Comparison of ENCODE assay signal across 8 cellular contexts in genomic region chr14:102524451-102525212, GRCh38. TPM values are rescaled to one million over a fixed set of nuclear protein-coding genes. Genes with fewer than 3 reads are reported as not detected.
DNase-seq lines count a peak whose midpoint lies in the region; ATAC-seq and TF ChIP-seq lines count a peak whose summit lies in the region.

No MANE protein-coding gene starts in this region.

- DNase-seq in EL: peak; percentile 99
- peak; percentile 99 for DNase-seq in GM23338 (ENCODE audit: low spot score)
- peak; percentile 98 for DNase-seq in LHCN-M2 (ENCODE audit: low read depth)
- DNase-seq in RPMI8226: peak; percentile 95
- peak; percentile 90 for DNase-seq in activated T-helper 9 cell treated with anti-CD3 and anti-CD28 coated beads, Interleukin-2, amount 50 U/mL, for 16 hours (ENCODE audit: low read depth)
- peak; percentile 99 for DNase-seq in fibroblast of the conjunctiva (ENCODE audit: low read depth)
- DNase-seq in nephron progenitor cell: peak; percentile 100
- peak; percentile 99 for DNase-seq in stimulated activated naive CD8-positive, alpha-beta T cell treated with anti-CD3 and anti-CD28 coated beads, Interleukin-15, amount 100 ng/mL, for 72 hours

- peak; percentile 93 to 97 for TF ChIP-seq CTCF in GM23338 (conservative IDR thresholded peaks at IDR 0.05; ENCODE audit: low read depth in 2 of 2)
- peak; percentile 99 for TF ChIP-seq CTCF in nephron progenitor cell (IDR thresholded peaks at IDR 0.05)

- H3K27me3 ChIP-seq in GM23338 (ENCODE audit: insufficient read depth): peaks cover 10% of the 10 kb centered on the region; the same call in 1 of the 2 replicates

- no peaks in the 10 kb centered on the region for H3K79me2 ChIP-seq in GM23338 (replicated peaks; ENCODE audit: insufficient read depth)

- H3K36me3 Mint-ChIP-seq in GM23338 (ENCODE audit: low read depth) (no peaks in the 10 kb centered on the region), nephron progenitor cell (ENCODE audit: low read depth) (no peaks in the 10 kb centered on the region)

- H3F3A ChIP-seq in GM23338 (replicated peaks; ENCODE audit: low read depth): peaks cover 12% of the 10 kb centered on the region; the same call in 1 of the 2 replicates

- H3K27ac ChIP-seq in GM23338 (ENCODE audit: low read depth): no peak overlapping the region

- no peaks in the 10 kb centered on the region for H3K9me2 ChIP-seq in GM23338 (ENCODE audit: insufficient read depth)

- peak overlapping the region; percentile 80 for H3K4me3 Mint-ChIP-seq in GM23338
- H3K4me3 Mint-ChIP-seq in nephron progenitor cell: peak overlapping the region; percentile 91
- peak overlapping the region; percentile 91 to 96 for H3K4me3 Mint-ChIP-seq in stimulated activated naive CD8-positive, alpha-beta T cell treated with anti-CD3 and anti-CD28 coated beads, Interleukin-15, amount 100 ng/mL, for 72 hours

- H4K20me1 ChIP-seq in GM23338 (replicated peaks; ENCODE audit: insufficient read depth): no peaks in the 10 kb centered on the region

- H2AFZ ChIP-seq in GM23338: peak overlapping the region; percentile 97

- H3K4me3 ChIP-seq in GM23338: peak overlapping the region; percentile 63

- peak; percentile 97 for ATAC-seq in GM23338
- peak; percentile 99 for ATAC-seq in stimulated activated naive CD8-positive, alpha-beta T cell treated with anti-CD3 and anti-CD28 coated beads, Interleukin-15, amount 100 ng/mL, for 72 hours

- peak overlapping the region; percentile 86 for H3K4me2 ChIP-seq in GM23338

- H3K9me3 Mint-ChIP-seq in GM23338: no peaks in the 10 kb centered on the region; the same call in 2 of the 3 replicates
- H3K9me3 Mint-ChIP-seq in nephron progenitor cell: no peaks in the 10 kb centered on the region
- H3K9me3 Mint-ChIP-seq in stimulated activated naive CD8-positive, alpha-beta T cell treated with anti-CD3 and anti-CD28 coated beads, Interleukin-15, amount 100 ng/mL, for 72 hours: no peaks in the 10 kb centered on the region

- peaks cover 21% of the 10 kb centered on the region for H3K4me1 ChIP-seq in GM23338 (ENCODE audit: insufficient read depth)

- H3K36me3 ChIP-seq in GM23338 (ENCODE audit: insufficient read depth): no peaks in the 10 kb centered on the region

- H3K4me1 Mint-ChIP-seq in GM23338 (peaks cover 15% of the 10 kb centered on the region), nephron progenitor cell (peaks cover 25% of the 10 kb centered on the region)
- H3K4me1 Mint-ChIP-seq in stimulated activated naive CD8-positive, alpha-beta T cell treated with anti-CD3 and anti-CD28 coated beads, Interleukin-15, amount 100 ng/mL, for 72 hours: peaks cover 31% of the 10 kb centered on the region

- peaks cover 5% of the 10 kb centered on the region for H3K27me3 Mint-ChIP-seq in GM23338 (ENCODE audit: insufficient read depth, low read depth, poor library complexity)
- H3K27me3 Mint-ChIP-seq in nephron progenitor cell (ENCODE audit: low read depth, poor library complexity): peaks cover 11% of the 10 kb centered on the region
- no peaks in the 10 kb centered on the region for H3K27me3 Mint-ChIP-seq in stimulated activated naive CD8-positive, alpha-beta T cell treated with anti-CD3 and anti-CD28 coated beads, Interleukin-15, amount 100 ng/mL, for 72 hours

- H3K27ac Mint-ChIP-seq in GM23338: peak overlapping the region; percentile 42; the same call in 1 of the 2 replicates
- peak overlapping the region; percentile 89 for H3K27ac Mint-ChIP-seq in nephron progenitor cell
- peak overlapping the region; percentile 90 to 94 for H3K27ac Mint-ChIP-seq in stimulated activated naive CD8-positive, alpha-beta T cell treated with anti-CD3 and anti-CD28 coated beads, Interleukin-15, amount 100 ng/mL, for 72 hours

TF ChIP-seq in GM23338, 12 proteins besides CTCF, POLR2A, EP300 and RAD21:
- no peak for TF ChIP-seq EZH2phosphoT487 (IDR thresholded peaks at IDR 0.05; ENCODE audit: unreplicated experiment)
- TF ChIP-seq POLR2AphosphoS5 (IDR thresholded peaks at IDR 0.05; ENCODE audit: low read depth): peak; percentile 96

RNA-seq across cellular contexts. Expression of gene ANKRD9, which starts 15.1 kb away (rescaled TPM):
- total RNA-seq in GM23338 (2014; rRNA removed; shearing (Covaris generic)): 73.0 and 95.9 TPM in 2 replicates
- polyA plus RNA-seq in GM23338 (2016; fragmentation: Nextera tagmentation; extraction: Ambion mirVana): 17.3 and 20.4 TPM in 2 replicates
- 38.9 and 49.8 TPM in 2 replicates for total RNA-seq in LHCN-M2 (2014; rRNA removed)
- polyA plus RNA-seq in LHCN-M2 (2012): 15.5 TPM

Comparison
In these comparisons a context has a peak if more than half of its experiments do, and no peak if none do; other contexts are left out.
1. H3K27ac Mint-ChIP-seq: peak in every context shown above with its lines; median percentile 92 in stimulated activated naive CD8-positive, alpha-beta T cell treated with anti-CD3 and anti-CD28 coated beads, Interleukin-15, amount 100 ng/mL, for 72 hours; 89 in nephron progenitor cell; 42 in GM23338.